ENCODE assay signal across 1 cellular context in genomic region chr7:130668258-130669050, GRCh38.
TF ChIP-seq lines count a peak whose summit lies in the region.

A gene with protein sequence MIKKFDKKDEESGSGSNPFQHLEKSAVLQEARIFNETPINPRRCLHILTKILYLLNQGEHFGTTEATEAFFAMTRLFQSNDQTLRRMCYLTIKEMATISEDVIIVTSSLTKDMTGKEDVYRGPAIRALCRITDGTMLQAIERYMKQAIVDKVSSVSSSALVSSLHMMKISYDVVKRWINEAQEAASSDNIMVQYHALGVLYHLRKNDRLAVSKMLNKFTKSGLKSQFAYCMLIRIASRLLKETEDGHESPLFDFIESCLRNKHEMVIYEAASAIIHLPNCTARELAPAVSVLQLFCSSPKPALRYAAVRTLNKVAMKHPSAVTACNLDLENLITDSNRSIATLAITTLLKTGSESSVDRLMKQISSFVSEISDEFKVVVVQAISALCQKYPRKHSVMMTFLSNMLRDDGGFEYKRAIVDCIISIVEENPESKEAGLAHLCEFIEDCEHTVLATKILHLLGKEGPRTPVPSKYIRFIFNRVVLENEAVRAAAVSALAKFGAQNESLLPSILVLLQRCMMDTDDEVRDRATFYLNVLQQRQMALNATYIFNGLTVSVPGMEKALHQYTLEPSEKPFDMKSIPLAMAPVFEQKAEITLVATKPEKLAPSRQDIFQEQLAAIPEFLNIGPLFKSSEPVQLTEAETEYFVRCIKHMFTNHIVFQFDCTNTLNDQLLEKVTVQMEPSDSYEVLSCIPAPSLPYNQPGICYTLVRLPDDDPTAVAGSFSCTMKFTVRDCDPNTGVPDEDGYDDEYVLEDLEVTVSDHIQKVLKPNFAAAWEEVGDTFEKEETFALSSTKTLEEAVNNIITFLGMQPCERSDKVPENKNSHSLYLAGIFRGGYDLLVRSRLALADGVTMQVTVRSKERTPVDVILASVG (minus strand): TSS chr7:130668748. CDS start chr7:130668668, 80 bp downstream.

TF ChIP-seq in HepG2, 621 proteins besides CTCF, POLR2A, EP300 and RAD21 (continued from another document):
- TF ChIP-seq, protein P1, sequence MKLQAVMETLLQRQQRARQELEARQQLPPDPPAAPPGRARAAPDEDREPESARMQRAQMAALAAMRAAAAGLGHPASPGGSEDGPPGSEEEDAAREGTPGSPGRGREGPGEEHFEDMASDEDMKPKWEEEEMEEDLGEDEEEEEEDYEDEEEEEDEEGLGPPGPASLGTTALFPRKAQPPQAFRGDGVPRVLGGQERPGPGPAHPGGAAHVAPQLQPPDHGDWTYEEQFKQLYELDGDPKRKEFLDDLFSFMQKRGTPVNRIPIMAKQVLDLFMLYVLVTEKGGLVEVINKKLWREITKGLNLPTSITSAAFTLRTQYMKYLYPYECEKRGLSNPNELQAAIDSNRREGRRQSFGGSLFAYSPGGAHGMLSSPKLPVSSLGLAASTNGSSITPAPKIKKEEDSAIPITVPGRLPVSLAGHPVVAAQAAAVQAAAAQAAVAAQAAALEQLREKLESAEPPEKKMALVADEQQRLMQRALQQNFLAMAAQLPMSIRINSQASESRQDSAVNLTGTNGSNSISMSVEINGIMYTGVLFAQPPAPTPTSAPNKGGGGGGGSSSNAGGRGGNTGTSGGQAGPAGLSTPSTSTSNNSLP (IDR thresholded peaks at IDR 0.05; ENCODE audit: low read depth, low read length) = no peak
- no peak for TF ChIP-seq ZNF75D (CRISPR knock-in tag; IDR thresholded peaks at IDR 0.05; ENCODE audit: borderline replicate concordance)
- no peak for TF ChIP-seq SKIL (CRISPR knock-in tag; IDR thresholded peaks at IDR 0.05; ENCODE audit: borderline replicate concordance)
- no peak for TF ChIP-seq ZNF317 (CRISPR knock-in tag; IDR thresholded peaks at IDR 0.05)
- no peak for TF ChIP-seq PAWR (CRISPR knock-in tag; IDR thresholded peaks at IDR 0.05; ENCODE audit: borderline replicate concordance)
- TF ChIP-seq, protein P2, sequence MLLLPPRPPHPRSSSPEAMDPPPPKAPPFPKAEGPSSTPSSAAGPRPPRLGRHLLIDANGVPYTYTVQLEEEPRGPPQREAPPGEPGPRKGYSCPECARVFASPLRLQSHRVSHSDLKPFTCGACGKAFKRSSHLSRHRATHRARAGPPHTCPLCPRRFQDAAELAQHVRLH (CRISPR knock-in tag; IDR thresholded peaks at IDR 0.05; ENCODE audit: borderline replicate concordance, low read depth) = no peak
- no peak for TF ChIP-seq ZBTB8A (CRISPR knock-in tag; IDR thresholded peaks at IDR 0.05; ENCODE audit: borderline replicate concordance, low read depth)
